In genomic region chr3:97910931-97911351, GRCh38 we compare ENCODE assay signal across 10 cellular contexts.
DNase-seq lines count a peak whose midpoint lies in the region; ATAC-seq and TF ChIP-seq lines count a peak whose summit lies in the region.
"Had no signal": no experiment of that assay in that cellular context is flagged by ENCODE, and none has a peak within 500 bp of the region (broad histone marks: within the 10 kb centered on the region; RNA-seq: fewer than 3 reads in every experiment).

No MANE protein-coding gene starts in this region.

- intact Hi-C loops in Caco-2 (cut with micrococcal nuclease; ENCODE audit: unreplicated experiment) = no loop called here

- no peaks in the 10 kb centered on the region for H3K36me3 Mint-ChIP-seq in Caco-2 (ENCODE audit: insufficient read depth, unreplicated experiment)

- no peaks in the 10 kb centered on the region for H3K27me3 ChIP-seq in Caco-2 (replicated peaks; ENCODE audit: control insufficient read depth, insufficient read depth, low read length)
- no peaks in the 10 kb centered on the region for H3K27me3 ChIP-seq in mesenchymal stem cell (ENCODE audit: control insufficient read depth in 1 of 2, insufficient read depth in 1 of 2, low read length in 2 of 2)

- H3K14ac ChIP-seq in mesenchymal stem cell (ENCODE audit: low read length in 2 of 2) = no peak overlapping the region

- DNase-seq in Caco-2 = no peak
- peak; percentile 97 for DNase-seq in KBM-7
- peak; percentile 61 for DNase-seq in central memory CD4-positive, alpha-beta T cell
- peak; percentile 12 for DNase-seq in mesenchymal stem cell
- no peak for DNase-seq in NCI-H1417 (lab: John Stamatoyannopoulos, UW)
- no peak for DNase-seq in cerebellum (ENCODE audit: low spot score)
- DNase-seq: NCI-H1694, SHP77 treated with DMSO at 0.1 percent for 48 hours had no signal

- H3K4me1 Mint-ChIP-seq in Caco-2 (ENCODE audit: low read depth, unreplicated experiment) = no peaks in the 10 kb centered on the region

- H3K4ac ChIP-seq in mesenchymal stem cell (ENCODE audit: low read depth in 1 of 2, low read length in 2 of 2) = no peak overlapping the region

- in situ Hi-C loops in KBM-7 (cut with MboI; ENCODE audit: low pct_unique_long_range_greater_than_20kb, low sequenced_read_pairs) = no loop called here

- no peak overlapping the region for H2BK5ac ChIP-seq in mesenchymal stem cell (ENCODE audit: low read depth, low read length, poor library complexity, severe bottlenecking)

- H3K9me3 Mint-ChIP-seq in Caco-2 (ENCODE audit: unreplicated experiment) = no peaks in the 10 kb centered on the region

- H3K23ac ChIP-seq in mesenchymal stem cell (ENCODE audit: low read length in 2 of 2) = no peak overlapping the region

- H3K79me1 ChIP-seq in mesenchymal stem cell (replicated peaks; ENCODE audit: low read length, poor library complexity, severe bottlenecking) = no peaks in the 10 kb centered on the region

- H3K9me3 ChIP-seq in Caco-2 = no peaks in the 10 kb centered on the region
- H3K9me3 ChIP-seq in mesenchymal stem cell (ENCODE audit: control insufficient read depth, low read length) = no peaks in the 10 kb centered on the region

- peak overlapping the region; percentile 72 for H3K4me3 Mint-ChIP-seq in Caco-2 (ENCODE audit: unreplicated experiment)

- H3K4me1 ChIP-seq in Caco-2 = peaks cover 10% of the 10 kb centered on the region
- H3K4me1 ChIP-seq in mesenchymal stem cell (ENCODE audit: control insufficient read depth, insufficient read depth, low read depth, low read length) = no peaks in the 10 kb centered on the region

- H3K27me3 Mint-ChIP-seq in Caco-2 (ENCODE audit: insufficient read depth, unreplicated experiment) = no peaks in the 10 kb centered on the region

- CTCF ChIA-PET in Caco-2 (lab: Charles Lee) = no interaction called here

- no peak overlapping the region for H2BK120ac ChIP-seq in mesenchymal stem cell (ENCODE audit: low read depth, low read length)

- no peak overlapping the region for H3K27ac ChIP-seq in mesenchymal stem cell (ENCODE audit: low read length, poor library complexity, severe bottlenecking)

- no peak overlapping the region for H3K18ac ChIP-seq in mesenchymal stem cell (ENCODE audit: low read depth in 1 of 2, low read length in 2 of 2)

- H4K8ac ChIP-seq in mesenchymal stem cell (ENCODE audit: low read length) = no peak overlapping the region

- no peak overlapping the region for H2AFZ ChIP-seq in mesenchymal stem cell (ENCODE audit: low read depth, low read length)

- BruUV-seq in Caco-2 (replicated peaks; lab: Mats Ljungman, UMichigan) = no TSS peak

- ATAC-seq in GM19397 (IDR thresholded peaks at IDR 0.05; ENCODE audit: unreplicated experiment) (no peak), HG03280 (IDR thresholded peaks at IDR 0.05; ENCODE audit: unreplicated experiment) (no peak)

- no peaks in the 10 kb centered on the region for H3K36me3 ChIP-seq in Caco-2 (ENCODE audit: control insufficient read depth, insufficient read depth, low read length)
- peaks cover 0 to 26% of the 10 kb centered on the region in 2 experiments for H3K36me3 ChIP-seq in mesenchymal stem cell (ENCODE audit: control insufficient read depth in 1 of 2, insufficient read depth in 2 of 2, low read depth in 1 of 2, low read length in 2 of 2)

- H3K4me3 ChIP-seq in Caco-2 (ENCODE audit: low read depth, low read length) = no peak overlapping the region
- no peak overlapping the region for H3K4me3 ChIP-seq in mesenchymal stem cell (ENCODE audit: insufficient read depth in 1 of 2, low read depth in 1 of 2, low read length in 2 of 2)

- 60% methylated on average over 2 of the region's 3 CpGs for WGBS in mesenchymal stem cell

- no peak for TF ChIP-seq CTCF in Caco-2 (IDR thresholded peaks at IDR 0.05; ENCODE audit: insufficient read depth in 1 of 2, low read depth in 1 of 2, low read length in 1 of 2, severe bottlenecking in 1 of 2, unreplicated experiment in 1 of 2)

- H4K91ac ChIP-seq in mesenchymal stem cell (ENCODE audit: low read length) = no peak overlapping the region

- POLR2A ChIA-PET in Caco-2 (lab: Charles Lee) = no interaction called here

- no peak overlapping the region for H2BK15ac ChIP-seq in mesenchymal stem cell (ENCODE audit: low read depth, poor library complexity, severe bottlenecking)

- no peak overlapping the region for H3K4me2 ChIP-seq in mesenchymal stem cell (ENCODE audit: low read length, poor library complexity, severe bottlenecking)

- no peak overlapping the region for H3K9ac ChIP-seq in mesenchymal stem cell (ENCODE audit: low read length)

- H3K27ac Mint-ChIP-seq in Caco-2 (ENCODE audit: unreplicated experiment) = peak overlapping the region; percentile 67

- H2BK12ac ChIP-seq in mesenchymal stem cell (ENCODE audit: low read length in 2 of 2) = no peak overlapping the region

- H2AK5ac ChIP-seq in mesenchymal stem cell (ENCODE audit: low read length, severe bottlenecking) = no peak overlapping the region

Comparison
In these comparisons a context has a peak if more than half of its experiments do, and no peak if none do; other contexts are left out.
1. DNase-seq: peak in KBM-7 (single experiment), central memory CD4-positive, alpha-beta T cell (single experiment) and mesenchymal stem cell (single experiment); none in Caco-2 (0 of 2), NCI-H1417 (0 of 3) and cerebellum (single experiment).